ENCODE assay signal across 9 cellular contexts in genomic region chr3:157135671-157136396, GRCh38. TPM values are rescaled to one million over a fixed set of nuclear protein-coding genes. Genes with fewer than 3 reads are reported as not detected.
A peak's percentile ranks its signal among the peaks of the same experiment; 100 is the strongest.
DNase-seq lines count a peak whose midpoint lies in the region; ATAC-seq and TF ChIP-seq lines count a peak whose summit lies in the region.
"Had no signal": no experiment of that assay in that cellular context is flagged by ENCODE, and none has a peak within 500 bp of the region (broad histone marks: within the 10 kb centered on the region; RNA-seq: fewer than 3 reads in every experiment).

No MANE protein-coding gene starts in this region.

- no peaks in the 10 kb centered on the region for H3K9me3 Mint-ChIP-seq in activated CD4-positive, alpha-beta T cell treated with anti-CD3 and anti-CD28 coated beads, Interleukin-2, amount 10 ng/mL, durations not matched to agents 24 days and 14 days

- peak overlapping the region; percentile 54 for H3K4me3 Mint-ChIP-seq in activated CD4-positive, alpha-beta T cell treated with anti-CD3 and anti-CD28 coated beads, Interleukin-2, amount 10 ng/mL, durations not matched to agents 24 days and 14 days

- H3K27ac ChIP-seq in body of pancreas = peak overlapping the region; percentile 59 to 86 (median 82)
- H3K27ac ChIP-seq in thoracic aorta = peak overlapping the region; percentile 62 to 76

- H3K9me3 ChIP-seq in body of pancreas = no peaks in the 10 kb centered on the region
- H3K9me3 ChIP-seq in thoracic aorta = no peaks in the 10 kb centered on the region

- H3K4me1 ChIP-seq in body of pancreas (peaks cover 67% of the 10 kb centered on the region), thoracic aorta (ENCODE audit: control insufficient read depth in 1 of 2, low read depth in 2 of 2) (peaks cover 31 to 70% of the 10 kb centered on the region in 2 donors)

- no peak for DNase-seq in activated CD4-positive, alpha-beta T cell treated with anti-CD3 and anti-CD28 coated beads, Interleukin-2, amount 10 ng/mL, durations not matched to agents 24 days and 14 days
- no peak for DNase-seq in activated CD4-positive, alpha-beta T cell treated with anti-CD3 and anti-CD28 coated beads, Interleukin-2, amount 50 U/mL, for 48 hours
- DNase-seq in body of pancreas = peak; percentile 45 to 80 (median 58)
- DNase-seq in left lobe of liver (ENCODE audit: low spot score) = no peak
- no peak for DNase-seq in thoracic aorta (ENCODE audit: low spot score)
- no peak for DNase-seq in OCI-M2 (lab: John Stamatoyannopoulos, UW; ENCODE audit: unreplicated experiment)
- DNase-seq in NCI-H187 treated with DMSO at 0.1 percent for 48 hours (lab: John Stamatoyannopoulos, UW) = no peak
- no peak for DNase-seq in stimulated activated CD8-positive, alpha-beta memory T cell treated with anti-CD3 and anti-CD28 coated beads, Interleukin-4, amount 100 ng/mL, for 48 hours
- DNase-seq: MG63 had no signal

- ATAC-seq in body of pancreas = peak; percentile 50
- peak; percentile 6 for ATAC-seq in left lobe of liver
- ATAC-seq in thoracic aorta (ENCODE audit: insufficient number of reproducible peaks, low FRiP score, low read depth) = peak; percentile 38

- WGBS in body of pancreas, 2 donors = 13 to 19% methylated on average over 5 of the region's 5 CpGs

- no peaks in the 10 kb centered on the region for H3K27me3 Mint-ChIP-seq in activated CD4-positive, alpha-beta T cell treated with anti-CD3 and anti-CD28 coated beads, Interleukin-2, amount 10 ng/mL, durations not matched to agents 24 days and 14 days

- H3K4me1 Mint-ChIP-seq in activated CD4-positive, alpha-beta T cell treated with anti-CD3 and anti-CD28 coated beads, Interleukin-2, amount 10 ng/mL, durations not matched to agents 24 days and 14 days = peaks cover 63% of the 10 kb centered on the region

- peak overlapping the region; percentile 57 for H3K27ac Mint-ChIP-seq in activated CD4-positive, alpha-beta T cell treated with anti-CD3 and anti-CD28 coated beads, Interleukin-2, amount 10 ng/mL, durations not matched to agents 24 days and 14 days

- TF ChIP-seq CTCF in body of pancreas (IDR thresholded peaks at IDR 0.05) = peak in 5 of 7 experiments; percentile 5 to 43 (median 39)
- TF ChIP-seq CTCF in thoracic aorta (IDR thresholded peaks at IDR 0.05) = no peak

- TF ChIP-seq POLR2A in body of pancreas (IDR thresholded peaks at IDR 0.05) = no peak

- peaks cover 28% of the 10 kb centered on the region for H3K36me3 Mint-ChIP-seq in activated CD4-positive, alpha-beta T cell treated with anti-CD3 and anti-CD28 coated beads, Interleukin-2, amount 10 ng/mL, durations not matched to agents 24 days and 14 days (ENCODE audit: low read depth)

- intact Hi-C loops in activated CD4-positive, alpha-beta T cell treated with anti-CD3 and anti-CD28 coated beads, Interleukin-2, amount 10 ng/mL, durations not matched to agents 24 days and 14 days (cut with micrococcal nuclease) = no loop called here
- intact Hi-C loops in body of pancreas (cut with DNase I) = no loop called here

- no peaks in the 10 kb centered on the region for H3K36me3 ChIP-seq in body of pancreas (replicated peaks in 1 of 2; ENCODE audit: insufficient read depth in 1 of 2, low read depth in 2 of 2)
- H3K36me3 ChIP-seq in thoracic aorta = no peaks in the 10 kb centered on the region

- H3K27me3 ChIP-seq in body of pancreas (no peaks in the 10 kb centered on the region), thoracic aorta (replicated peaks; ENCODE audit: insufficient read depth) (no peaks in the 10 kb centered on the region)
- H3K27me3 ChIP-seq: MG63 had no signal

- H3K4me3 ChIP-seq in body of pancreas (no peak overlapping the region), thoracic aorta (no peak overlapping the region)
- H3K4me3 ChIP-seq: MG63 had no signal

RNA-seq across cellular contexts. Expression of gene CCNL1, which starts 24.1 kb away (rescaled TPM):
- total RNA-seq in activated CD4-positive, alpha-beta T cell treated with anti-CD3 and anti-CD28 coated beads, Interleukin-2, amount 10 ng/mL, durations not matched to agents 24 days and 14 days = 171 and 172 TPM in 2 replicates
- 100 to 1,000 TPM; 194 to 196 TPM for total RNA-seq in body of pancreas
- 39.8 TPM for total RNA-seq in left lobe of liver
- 100 to 1,000 TPM; 210 to 387 TPM for total RNA-seq in thoracic aorta

Comparison
In these comparisons a context has a peak if more than half of its experiments do, and no peak if none do; other contexts are left out.
1. DNase-seq: peak in body of pancreas (4 of 4); none in activated CD4-positive, alpha-beta T cell treated with anti-CD3 and anti-CD28 coated beads, Interleukin-2, amount 10 ng/mL, durations not matched to agents 24 days and 14 days (single experiment), activated CD4-positive, alpha-beta T cell treated with anti-CD3 and anti-CD28 coated beads, Interleukin-2, amount 50 U/mL, for 48 hours (0 of 2), left lobe of liver (single experiment), thoracic aorta (single experiment), OCI-M2 (single experiment), NCI-H187 treated with DMSO at 0.1 percent for 48 hours (single experiment) and stimulated activated CD8-positive, alpha-beta memory T cell treated with anti-CD3 and anti-CD28 coated beads, Interleukin-4, amount 100 ng/mL, for 48 hours (single experiment).
2. Peak in every context shown above with its lines, with median percentiles within 50 percentile points of each other: ATAC-seq.